ENCODE assay signal across 30 cellular contexts in the genomic region with DNA sequence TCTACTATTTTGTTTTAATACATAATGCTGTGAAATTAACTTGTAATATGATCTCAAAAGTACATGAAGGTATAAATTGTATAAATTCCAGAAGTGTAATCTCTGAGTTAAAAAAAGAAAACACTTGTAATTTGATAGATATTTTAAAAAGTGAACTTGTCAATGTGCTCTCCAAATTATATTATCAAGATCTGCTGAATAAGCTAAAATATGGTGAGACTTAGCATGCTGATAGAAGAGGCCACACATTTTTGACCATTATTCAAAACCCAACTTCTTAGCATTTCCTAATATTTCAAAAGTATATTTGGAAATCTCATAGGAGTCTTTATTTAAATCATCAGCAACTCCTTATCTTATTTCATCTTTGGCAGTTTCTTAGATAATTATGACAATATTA.
"Had no signal": no experiment of that assay in that cellular context is flagged by ENCODE, and none has a peak within 500 bp of the region (broad histone marks: within the 10 kb centered on the region; RNA-seq: fewer than 3 reads in every experiment).

No MANE protein-coding gene starts in this region.

- H3K4me1 ChIP-seq: ascending aorta had no signal

- DNase-seq: activated B cell treated with CpG ODN at 0.5 μM for 24 hours; activated CD4-positive, alpha-beta memory T cell treated with anti-CD3 and anti-CD28 coated beads, Interleukin-2, amount 10 ng/mL, durations not matched to agents 7 days and 5 days; activated CD4-positive, alpha-beta T cell treated with anti-CD3 and anti-CD28 coated beads for 4 hours; activated CD4-positive, alpha-beta T cell treated with anti-CD3 and anti-CD28 coated beads, Interleukin-2, amount 10 ng/mL, durations not matched to agents 24 days and 14 days; activated CD4-positive, alpha-beta T cell treated with anti-CD3 and anti-CD28 coated beads, Interleukin-2, amount 50 U/mL, for 48 hours; activated CD4-positive, CD25-positive, alpha-beta regulatory T cell treated with anti-CD3 and anti-CD28 coated beads, Interleukin-2, amount 50 U/mL, for 72 hours; activated CD8-positive, alpha-beta memory T cell treated with anti-CD3 and anti-CD28 coated beads for 24 hours; activated CD8-positive, alpha-beta memory T cell treated with anti-CD3 and anti-CD28 coated beads, Interleukin-2, amount 10 ng/mL, durations not matched to agents 7 days and 5 days; activated CD8-positive, alpha-beta memory T cell treated with anti-CD3 and anti-CD28 coated beads, Interleukin-2, amount 50 U/mL, for 48 hours; activated CD8-positive, alpha-beta T cell treated with anti-CD3 and anti-CD28 coated beads, Interleukin-2, amount 10 ng/mL, durations not matched to agents 7 days and 5 days; activated effector memory CD4-positive, alpha-beta T cell treated with Interleukin-2 at 50 U/mL for 16 hours; activated gamma-delta T cell; activated naive CD4-positive, alpha-beta T cell treated with anti-CD3 and anti-CD28 coated beads, Interleukin-2, amount 10 ng/mL, durations not matched to agents 7 days and 5 days; activated naive CD4-positive, alpha-beta T cell treated with Interleukin-2 at 50 U/mL for 16 hours; activated naive CD8-positive, alpha-beta T cell treated with anti-CD3 and anti-CD28 coated beads, Interleukin-2, amount 10 ng/mL, durations not matched to agents 7 days and 5 days; activated naive CD8-positive, alpha-beta T cell treated with anti-CD3 and anti-CD28 coated beads, Interleukin-2, amount 50 U/mL, for 24 hours; activated T-cell treated with anti-CD3 and anti-CD28 coated beads, Interleukin-2, amount 50 U/mL, for 24 hours; activated T-cell treated with anti-CD3 and anti-CD28 coated beads, Interleukin-2, amount 50 U/mL, for 48 hours; amygdala; anterior cingulate cortex; caudate nucleus; cerebellar nuclear complex; T-helper 1 cell; T-helper 2 cell; T-helper 9 cell had no signal

- H3K36me3 ChIP-seq: ascending aorta, cardiac muscle cell had no signal

- FAIRE-seq: bronchial epithelial cell, TTC549 had no signal

- H3K27ac ChIP-seq: ascending aorta, cardiac muscle cell, VCaP had no signal

- H3K4me3 ChIP-seq: ascending aorta, cardiac muscle cell had no signal

- ATAC-seq: activated CD8-positive, alpha-beta memory T cell treated with anti-CD3 and anti-CD28 coated beads, Interleukin-2, amount 10 ng/mL, durations not matched to agents 7 days and 5 days; activated CD8-positive, alpha-beta T cell treated with anti-CD3 and anti-CD28 coated beads, Interleukin-2, amount 10 ng/mL, durations not matched to agents 7 days and 5 days; activated naive CD8-positive, alpha-beta T cell treated with anti-CD3 and anti-CD28 coated beads, Interleukin-2, amount 50 U/mL, for 24 hours had no signal

- H3K27me3 ChIP-seq: ascending aorta, cardiac muscle cell had no signal
